1 cellular context compared by ENCODE assay signal in the genomic region with DNA sequence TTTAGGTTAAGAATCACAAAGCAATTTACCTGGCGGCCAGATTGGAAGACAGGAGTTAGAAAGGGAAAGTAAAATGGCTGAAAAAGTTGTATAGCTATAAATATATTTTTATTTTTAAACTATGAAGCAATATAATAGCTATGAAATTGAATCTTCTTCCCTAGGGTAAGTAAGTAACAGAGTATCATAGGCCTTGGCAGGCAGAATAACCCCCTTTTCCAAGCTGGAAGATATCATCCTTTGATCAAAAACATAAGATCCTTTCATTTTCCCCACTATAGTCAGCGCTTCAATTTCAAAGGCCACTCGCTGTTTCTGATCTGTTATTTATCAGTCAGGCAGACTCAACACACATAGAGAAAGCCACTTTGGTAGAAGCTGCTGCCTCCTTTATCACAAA.
TF ChIP-seq lines count a peak whose summit lies in the region.

No MANE protein-coding gene starts in this region.

TF ChIP-seq in GM23338, 12 proteins besides CTCF, POLR2A, EP300 and RAD21 (continued from another document):
- TF ChIP-seq, protein P1, sequence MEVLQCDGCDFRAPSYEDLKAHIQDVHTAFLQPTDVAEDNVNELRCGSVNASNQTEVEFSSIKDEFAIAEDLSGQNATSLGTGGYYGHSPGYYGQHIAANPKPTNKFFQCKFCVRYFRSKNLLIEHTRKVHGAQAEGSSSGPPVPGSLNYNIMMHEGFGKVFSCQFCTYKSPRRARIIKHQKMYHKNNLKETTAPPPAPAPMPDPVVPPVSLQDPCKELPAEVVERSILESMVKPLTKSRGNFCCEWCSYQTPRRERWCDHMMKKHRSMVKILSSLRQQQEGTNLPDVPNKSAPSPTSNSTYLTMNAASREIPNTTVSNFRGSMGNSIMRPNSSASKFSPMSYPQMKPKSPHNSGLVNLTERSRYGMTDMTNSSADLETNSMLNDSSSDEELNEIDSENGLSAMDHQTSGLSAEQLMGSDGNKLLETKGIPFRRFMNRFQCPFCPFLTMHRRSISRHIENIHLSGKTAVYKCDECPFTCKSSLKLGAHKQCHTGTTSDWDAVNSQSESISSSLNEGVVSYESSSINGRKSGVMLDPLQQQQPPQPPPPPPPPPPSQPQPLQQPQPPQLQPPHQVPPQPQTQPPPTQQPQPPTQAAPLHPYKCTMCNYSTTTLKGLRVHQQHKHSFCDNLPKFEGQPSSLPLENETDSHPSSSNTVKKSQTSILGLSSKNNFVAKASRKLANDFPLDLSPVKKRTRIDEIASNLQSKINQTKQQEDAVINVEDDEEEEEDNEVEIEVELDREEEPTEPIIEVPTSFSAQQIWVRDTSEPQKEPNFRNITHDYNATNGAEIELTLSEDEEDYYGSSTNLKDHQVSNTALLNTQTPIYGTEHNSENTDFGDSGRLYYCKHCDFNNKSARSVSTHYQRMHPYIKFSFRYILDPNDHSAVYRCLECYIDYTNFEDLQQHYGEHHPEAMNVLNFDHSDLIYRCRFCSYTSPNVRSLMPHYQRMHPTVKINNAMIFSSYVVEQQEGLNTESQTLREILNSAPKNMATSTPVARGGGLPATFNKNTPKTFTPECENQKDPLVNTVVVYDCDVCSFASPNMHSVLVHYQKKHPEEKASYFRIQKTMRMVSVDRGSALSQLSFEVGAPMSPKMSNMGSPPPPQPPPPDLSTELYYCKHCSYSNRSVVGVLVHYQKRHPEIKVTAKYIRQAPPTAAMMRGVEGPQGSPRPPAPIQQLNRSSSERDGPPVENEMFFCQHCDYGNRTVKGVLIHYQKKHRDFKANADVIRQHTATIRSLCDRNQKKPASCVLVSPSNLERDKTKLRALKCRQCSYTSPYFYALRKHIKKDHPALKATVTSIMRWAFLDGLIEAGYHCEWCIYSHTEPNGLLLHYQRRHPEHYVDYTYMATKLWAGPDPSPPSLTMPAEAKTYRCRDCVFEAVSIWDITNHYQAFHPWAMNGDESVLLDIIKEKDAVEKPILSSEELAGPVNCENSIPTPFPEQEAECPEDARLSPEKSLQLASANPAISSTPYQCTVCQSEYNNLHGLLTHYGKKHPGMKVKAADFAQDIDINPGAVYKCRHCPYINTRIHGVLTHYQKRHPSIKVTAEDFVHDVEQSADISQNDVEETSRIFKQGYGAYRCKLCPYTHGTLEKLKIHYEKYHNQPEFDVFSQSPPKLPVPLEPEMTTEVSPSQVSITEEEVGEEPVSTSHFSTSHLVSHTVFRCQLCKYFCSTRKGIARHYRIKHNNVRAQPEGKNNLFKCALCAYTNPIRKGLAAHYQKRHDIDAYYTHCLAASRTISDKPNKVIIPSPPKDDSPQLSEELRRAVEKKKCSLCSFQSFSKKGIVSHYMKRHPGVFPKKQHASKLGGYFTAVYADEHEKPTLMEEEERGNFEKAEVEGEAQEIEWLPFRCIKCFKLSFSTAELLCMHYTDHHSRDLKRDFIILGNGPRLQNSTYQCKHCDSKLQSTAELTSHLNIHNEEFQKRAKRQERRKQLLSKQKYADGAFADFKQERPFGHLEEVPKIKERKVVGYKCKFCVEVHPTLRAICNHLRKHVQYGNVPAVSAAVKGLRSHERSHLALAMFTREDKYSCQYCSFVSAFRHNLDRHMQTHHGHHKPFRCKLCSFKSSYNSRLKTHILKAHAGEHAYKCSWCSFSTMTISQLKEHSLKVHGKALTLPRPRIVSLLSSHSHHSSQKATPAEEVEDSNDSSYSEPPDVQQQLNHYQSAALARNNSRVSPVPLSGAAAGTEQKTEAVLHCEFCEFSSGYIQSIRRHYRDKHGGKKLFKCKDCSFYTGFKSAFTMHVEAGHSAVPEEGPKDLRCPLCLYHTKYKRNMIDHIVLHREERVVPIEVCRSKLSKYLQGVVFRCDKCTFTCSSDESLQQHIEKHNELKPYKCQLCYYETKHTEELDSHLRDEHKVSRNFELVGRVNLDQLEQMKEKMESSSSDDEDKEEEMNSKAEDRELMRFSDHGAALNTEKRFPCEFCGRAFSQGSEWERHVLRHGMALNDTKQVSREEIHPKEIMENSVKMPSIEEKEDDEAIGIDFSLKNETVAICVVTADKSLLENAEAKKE (CRISPR knock-in tag; IDR thresholded peaks at IDR 0.05) = no peak
- TF ChIP-seq ZNF114 (CRISPR knock-in tag; IDR thresholded peaks at IDR 0.05) (no peak), EZH2 (IDR thresholded peaks at IDR 0.05; ENCODE audit: low read depth, unreplicated experiment) (no peak), CREB1 (CRISPR knock-in tag; IDR thresholded peaks at IDR 0.05; ENCODE audit: low read depth) (no peak), JUNB (IDR thresholded peaks at IDR 0.05; ENCODE audit: unreplicated experiment) (no peak)
